In the genomic region with DNA sequence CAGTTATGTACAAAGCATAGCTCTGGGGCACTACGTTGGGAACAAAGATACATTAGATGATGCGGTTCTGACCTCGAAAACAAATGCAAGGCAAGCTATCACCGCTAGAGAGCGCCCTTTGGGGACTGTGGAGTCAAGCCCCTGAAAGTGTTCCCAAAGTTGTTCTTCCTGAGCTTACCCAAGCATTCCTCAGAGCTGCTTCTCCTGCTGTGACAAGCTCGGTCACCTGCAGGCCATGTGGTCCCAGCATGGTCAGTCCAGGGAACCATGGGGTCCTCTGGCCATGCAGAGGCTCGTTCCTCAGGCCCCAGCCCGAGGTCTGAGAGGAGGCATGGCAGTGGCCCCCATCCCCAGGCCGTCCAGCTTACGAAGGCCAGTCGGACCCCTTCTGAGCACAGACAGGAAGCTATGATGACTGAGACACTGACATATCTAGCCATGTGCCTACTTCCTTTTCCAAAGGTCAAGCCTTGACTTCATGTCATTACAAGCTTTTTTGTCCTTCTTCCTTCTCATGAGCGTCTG, we compare ENCODE assay signal across 8 cellular contexts.
DNase-seq lines count a peak whose midpoint lies in the region; ATAC-seq and TF ChIP-seq lines count a peak whose summit lies in the region.

No MANE protein-coding gene starts in this region.

- peaks cover 30 to 71% (median 67%) of the 10 kb centered on the region in 4 donors for H3K4me1 ChIP-seq in esophagus muscularis mucosa

- intact Hi-C loops in esophagus muscularis mucosa (cut with DNase I), result no loop called here

- peaks cover 0 to 13% (median 8%) of the 10 kb centered on the region in 4 donors for H3K36me3 ChIP-seq in esophagus muscularis mucosa

- H3K36me3 Mint-ChIP-seq in activated CD4-positive, alpha-beta T cell treated with anti-CD3 and anti-CD28 coated beads, Interleukin-2, amount 10 ng/mL, durations not matched to agents 7 days and 5 days (ENCODE audit: low read depth), result peaks cover 9% of the 10 kb centered on the region

- no peak overlapping the region for H3K4me3 Mint-ChIP-seq in activated CD4-positive, alpha-beta T cell treated with anti-CD3 and anti-CD28 coated beads, Interleukin-2, amount 10 ng/mL, durations not matched to agents 7 days and 5 days

- POLR2A ChIA-PET in activated CD4-positive, alpha-beta T cell treated with anti-CD3 and anti-CD28 coated beads, Interleukin-2, amount 10 ng/mL, durations not matched to agents 7 days and 5 days (lab: Charles Lee), result interaction anchor here (0.5 kb wide), 1 partner anchor 150 kb away, joined by 3 read pairs; no protein-coding TSS in a partner anchor

- no peaks in the 10 kb centered on the region for H3K9me3 ChIP-seq in esophagus muscularis mucosa

- no peak for ATAC-seq in GM21786 (IDR thresholded peaks at IDR 0.05; ENCODE audit: unreplicated experiment)

- peak; percentile 67 for DNase-seq in DMS 273 (lab: John Stamatoyannopoulos, UW; ENCODE audit: unreplicated experiment)
- DNase-seq in DMS 273 treated with DMSO at 0.1 percent for 48 hours (lab: John Stamatoyannopoulos, UW), result no peak
- peak; percentile 53 for DNase-seq in activated CD4-positive, alpha-beta T cell treated with anti-CD3 and anti-CD28 coated beads, Interleukin-2, amount 10 ng/mL, durations not matched to agents 7 days and 5 days
- no peak for DNase-seq in esophagus muscularis mucosa (ENCODE audit: extremely low spot score)
- DNase-seq in stimulated activated CD4-positive, alpha-beta T cell treated with anti-CD3 and anti-CD28 coated beads, TNF-alpha, amount 100 ng/mL, for 4 hours (ENCODE audit: low read depth in 3 of 3), result peak in 2 of 3 experiments; percentile 14 to 19
- DNase-seq in NCI-H2171 treated with DMSO at 0.1 percent for 48 hours (lab: John Stamatoyannopoulos, UW), result no peak
- no peak for DNase-seq in hippocampal formation (lab: John Stamatoyannopoulos, UW)

- TF ChIP-seq CTCF in esophagus muscularis mucosa (IDR thresholded peaks at IDR 0.05), result peak; percentile 41 to 54 (median 43)

- no peaks in the 10 kb centered on the region for H3K27me3 ChIP-seq in esophagus muscularis mucosa

- H3K4me1 Mint-ChIP-seq in activated CD4-positive, alpha-beta T cell treated with anti-CD3 and anti-CD28 coated beads, Interleukin-2, amount 10 ng/mL, durations not matched to agents 7 days and 5 days, result peaks cover 27% of the 10 kb centered on the region

- no peaks in the 10 kb centered on the region for H3K9me3 Mint-ChIP-seq in activated CD4-positive, alpha-beta T cell treated with anti-CD3 and anti-CD28 coated beads, Interleukin-2, amount 10 ng/mL, durations not matched to agents 7 days and 5 days

- CTCF ChIA-PET in activated CD4-positive, alpha-beta T cell treated with anti-CD3 and anti-CD28 coated beads, Interleukin-2, amount 10 ng/mL, durations not matched to agents 7 days and 5 days (lab: Charles Lee), result interaction anchor here (0.5 to 1.4 kb wide), 5 partner anchors 13 to 150 kb away, joined by 3 to 5 read pairs (median 3); no protein-coding TSS in a partner anchor

- H3K4me3 ChIP-seq in esophagus muscularis mucosa, result no peak overlapping the region

- peak overlapping the region; percentile 75 to 85 (median 78) for H3K27ac ChIP-seq in esophagus muscularis mucosa (replicated peaks in 1 of 4)

- H3K27me3 Mint-ChIP-seq in activated CD4-positive, alpha-beta T cell treated with anti-CD3 and anti-CD28 coated beads, Interleukin-2, amount 10 ng/mL, durations not matched to agents 7 days and 5 days, result no peaks in the 10 kb centered on the region

- H3K27ac Mint-ChIP-seq in activated CD4-positive, alpha-beta T cell treated with anti-CD3 and anti-CD28 coated beads, Interleukin-2, amount 10 ng/mL, durations not matched to agents 7 days and 5 days, result peak overlapping the region; percentile 25

- no peak for TF ChIP-seq POLR2A in esophagus muscularis mucosa (IDR thresholded peaks at IDR 0.05; ENCODE audit: low read depth)

- 72% methylated on average over 10 of the region's 12 CpGs for WGBS in esophagus muscularis mucosa

- TF ChIP-seq EP300 in esophagus muscularis mucosa (IDR thresholded peaks at IDR 0.05), result no peak

Comparison
In these comparisons a context has a peak if more than half of its experiments do, and no peak if none do; other contexts are left out.
1. DNase-seq: peak in DMS 273 (single experiment), activated CD4-positive, alpha-beta T cell treated with anti-CD3 and anti-CD28 coated beads, Interleukin-2, amount 10 ng/mL, durations not matched to agents 7 days and 5 days (single experiment) and stimulated activated CD4-positive, alpha-beta T cell treated with anti-CD3 and anti-CD28 coated beads, TNF-alpha, amount 100 ng/mL, for 4 hours (2 of 3); none in DMS 273 treated with DMSO at 0.1 percent for 48 hours (single experiment), esophagus muscularis mucosa (single experiment), NCI-H2171 treated with DMSO at 0.1 percent for 48 hours (single experiment) and hippocampal formation (0 of 2).